In the genomic region with DNA sequence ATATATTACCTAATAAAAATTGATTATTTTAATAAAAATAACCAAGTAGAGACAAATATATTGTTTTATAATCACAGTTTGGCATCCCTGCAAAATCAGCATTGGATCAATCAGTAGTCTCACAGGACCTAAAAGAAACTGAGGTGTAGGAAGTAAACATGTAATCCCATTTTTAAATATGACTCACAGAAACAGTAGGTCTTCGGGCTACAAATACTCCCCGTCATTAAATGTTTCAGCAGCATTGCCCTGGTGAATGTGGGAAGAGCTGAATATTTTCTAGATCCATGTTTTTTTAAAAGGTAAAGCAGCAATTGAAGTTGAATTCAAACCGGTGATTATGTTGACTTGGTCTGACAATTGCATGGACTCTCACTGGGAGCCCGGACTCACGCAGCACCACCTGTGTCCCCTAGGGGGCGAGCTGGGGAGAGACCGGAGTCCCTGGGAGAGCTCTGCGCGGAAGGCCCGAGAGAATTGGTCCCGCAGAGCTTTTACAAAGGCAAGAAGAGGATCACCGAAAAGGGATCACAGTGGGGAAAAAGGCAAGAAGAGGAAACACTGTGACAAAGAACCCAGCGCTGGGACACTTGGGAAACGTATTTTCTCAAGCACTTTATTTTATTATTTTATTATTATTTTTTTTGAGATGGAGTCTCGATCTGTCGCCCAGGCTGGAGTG, we compare ENCODE assay signal across 8 cellular contexts. TPM values are rescaled to one million over a fixed set of nuclear protein-coding genes. Genes with fewer than 3 reads are reported as not detected.
A peak's percentile ranks its signal among the peaks of the same experiment; 100 is the strongest.
DNase-seq lines count a peak whose midpoint lies in the region; ATAC-seq and TF ChIP-seq lines count a peak whose summit lies in the region.

No MANE protein-coding gene starts in this region.

- H3K4me3 ChIP-seq in choroid plexus epithelial cell (ENCODE audit: low read depth, low read length) (no peak overlapping the region), right lobe of liver (no peak overlapping the region)

- no peak overlapping the region for H3K4me3 Mint-ChIP-seq in activated CD4-positive, alpha-beta T cell treated with anti-CD3 and anti-CD28 coated beads, Interleukin-2, amount 10 ng/mL, durations not matched to agents 7 days and 5 days

- no peaks in the 10 kb centered on the region for H3K9me3 ChIP-seq in right lobe of liver

- no peak for TF ChIP-seq POLR2A in right lobe of liver (IDR thresholded peaks at IDR 0.05)

- H3K27ac ChIP-seq in right lobe of liver, result no peak overlapping the region

- H3K27me3 ChIP-seq in right lobe of liver, result no peaks in the 10 kb centered on the region

- H3K27ac Mint-ChIP-seq in activated CD4-positive, alpha-beta T cell treated with anti-CD3 and anti-CD28 coated beads, Interleukin-2, amount 10 ng/mL, durations not matched to agents 7 days and 5 days, result peak overlapping the region; percentile 7

- peaks cover 65% of the 10 kb centered on the region for H3K4me1 Mint-ChIP-seq in activated CD4-positive, alpha-beta T cell treated with anti-CD3 and anti-CD28 coated beads, Interleukin-2, amount 10 ng/mL, durations not matched to agents 7 days and 5 days

- H3K36me3 Mint-ChIP-seq in activated CD4-positive, alpha-beta T cell treated with anti-CD3 and anti-CD28 coated beads, Interleukin-2, amount 10 ng/mL, durations not matched to agents 7 days and 5 days (ENCODE audit: low read depth), result no peaks in the 10 kb centered on the region

- peak; percentile 38 for ATAC-seq in HG02588 (IDR thresholded peaks at IDR 0.05; ENCODE audit: unreplicated experiment)
- ATAC-seq in right lobe of liver, result peak; percentile 92 to 97 (median 94)

- H3K9me3 Mint-ChIP-seq in activated CD4-positive, alpha-beta T cell treated with anti-CD3 and anti-CD28 coated beads, Interleukin-2, amount 10 ng/mL, durations not matched to agents 7 days and 5 days, result no peaks in the 10 kb centered on the region

- no peaks in the 10 kb centered on the region for H3K36me3 ChIP-seq in right lobe of liver

- WGBS in right lobe of liver (ENCODE audit: insufficient coverage, low coverage, low lambda C conversion rate, missing lambda C conversion rate), result 19% methylated on average over 16 of the region's 16 CpGs

- no peaks in the 10 kb centered on the region for H3K4me1 ChIP-seq in right lobe of liver

- no peaks in the 10 kb centered on the region for H3K27me3 Mint-ChIP-seq in activated CD4-positive, alpha-beta T cell treated with anti-CD3 and anti-CD28 coated beads, Interleukin-2, amount 10 ng/mL, durations not matched to agents 7 days and 5 days

- TF ChIP-seq CTCF in GM12801 (IDR thresholded peaks at IDR 0.05; ENCODE audit: extremely low read depth, insufficient read length) (peak; percentile 55), choroid plexus epithelial cell (conservative IDR thresholded peaks at IDR 0.05; ENCODE audit: low read depth, low read length) (peak; percentile 99), right lobe of liver (IDR thresholded peaks at IDR 0.05) (peak; percentile 88 to 98 (median 96))

- peak; percentile 78 for DNase-seq in NCI-H460 (ENCODE audit: extremely low read depth, low read depth)
- peak; percentile 91 for DNase-seq in activated CD4-positive, alpha-beta T cell treated with anti-CD3 and anti-CD28 coated beads, Interleukin-2, amount 10 ng/mL, durations not matched to agents 7 days and 5 days
- peak; percentile 86 for DNase-seq in choroid plexus epithelial cell (ENCODE audit: low read depth)
- peak; percentile 90 to 93 (median 92) for DNase-seq in right lobe of liver
- peak; percentile 82 to 86 (median 86) for DNase-seq in stimulated activated CD4-positive, alpha-beta T cell treated with anti-CD3 and anti-CD28 coated beads, TNF-alpha, amount 100 ng/mL, for 48 hours (ENCODE audit: low read depth in 3 of 3)
- DNase-seq in COR-L47 (lab: John Stamatoyannopoulos, UW), result no peak

- CTCF ChIA-PET in activated CD4-positive, alpha-beta T cell treated with anti-CD3 and anti-CD28 coated beads, Interleukin-2, amount 10 ng/mL, durations not matched to agents 7 days and 5 days (lab: Charles Lee), result interaction anchor here (0.5 to 5.0 kb wide), 19 partner anchors 9 to 621 kb away, joined by 3 to 31 read pairs (median 3); a partner anchor contains a TSS

- intact Hi-C loops in right lobe of liver (cut with DNase I), result no loop called here

- POLR2A ChIA-PET in activated CD4-positive, alpha-beta T cell treated with anti-CD3 and anti-CD28 coated beads, Interleukin-2, amount 10 ng/mL, durations not matched to agents 7 days and 5 days (lab: Charles Lee), result interaction anchor here (0.7 to 1.0 kb wide), 2 partner anchors 18 to 1378 kb away, joined by 4 to 5 read pairs; no protein-coding TSS in a partner anchor

RNA-seq across cellular contexts. Expression of a gene that starts 17.2 kb away (rescaled TPM):
- total RNA-seq in NCI-H460 (2014; rRNA removed; shearing (Covaris generic)), result 37.6 and 46.1 TPM in 2 replicates
- 44.2 and 50.8 TPM in 2 replicates for polyA plus RNA-seq in NCI-H460 (2014; cell fraction: nucleus; rRNA removed)
- total RNA-seq in activated CD4-positive, alpha-beta T cell treated with anti-CD3 and anti-CD28 coated beads, Interleukin-2, amount 10 ng/mL, durations not matched to agents 7 days and 5 days, result 10 to 100 TPM; 62.7 to 70.8 TPM
- total RNA-seq in right lobe of liver, result 10 to 100 TPM; 21.9 to 33.8 (median 24.8) TPM
